Comparison of ENCODE assay signal across 8 cellular contexts in the genomic region with DNA sequence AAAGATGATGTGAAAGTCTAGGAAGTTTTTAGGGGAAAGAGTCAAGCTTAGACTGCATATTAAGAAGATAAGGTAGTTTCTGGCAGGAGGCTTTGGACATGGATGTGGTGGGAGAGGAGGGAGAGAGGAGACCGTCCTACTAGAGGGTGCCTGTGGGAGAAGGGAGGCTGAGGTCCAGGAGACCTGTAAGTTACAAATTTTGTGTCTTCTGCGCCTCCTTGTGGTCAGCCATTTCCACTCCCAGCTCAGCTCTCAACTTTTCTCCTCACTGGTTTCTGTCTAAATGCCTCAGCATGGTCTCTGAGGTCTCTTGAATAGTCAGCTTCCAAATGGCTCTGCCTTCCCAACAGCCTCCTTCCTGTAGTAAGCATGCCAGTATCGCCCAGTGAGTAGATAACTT.
A peak's percentile ranks its signal among the peaks of the same experiment; 100 is the strongest.
DNase-seq lines count a peak whose midpoint lies in the region; ATAC-seq and TF ChIP-seq lines count a peak whose summit lies in the region.

No MANE protein-coding gene starts in this region.

- CTCF ChIA-PET in activated CD8-positive, alpha-beta memory T cell treated with anti-CD3 and anti-CD28 coated beads, Interleukin-2, amount 10 ng/mL, durations not matched to agents 7 days and 5 days (lab: Charles Lee): interaction anchor here (1.3 kb wide), 2 partner anchors 10 to 11 kb away, joined by 3 to 4 read pairs; no protein-coding TSS in a partner anchor

- no peaks in the 10 kb centered on the region for H3K9me3 ChIP-seq in MM.1S (replicated peaks; ENCODE audit: insufficient read depth, low read length)

- peak; percentile 49 for TF ChIP-seq CTCF in MM.1S (IDR thresholded peaks at IDR 0.05; ENCODE audit: low read length)
- TF ChIP-seq CTCF in lower leg skin (IDR thresholded peaks at IDR 0.05): no peak

- intact Hi-C loops in activated T-helper 1 cell treated with anti-CD3 and anti-CD28 coated beads, Interleukin-12 subunit alpha, Interleukin-12 subunit beta, Interleukin-2, Interleukin-4 antibody, amounts not matched to agents 30 ng/mL and 10 ng/mL and 1 ng/mL, durations not matched to agents 14 hours and 24 hours and 36 hours (cut with micrococcal nuclease): loop anchor here (10.0 kb wide), 1 partner anchor 861 kb away; no protein-coding TSS in a partner anchor
- intact Hi-C loops in lower leg skin (cut with DNase I; ENCODE audit: low total_unique reads): no loop called here

- no peaks in the 10 kb centered on the region for H4K20me1 ChIP-seq in MM.1S (ENCODE audit: insufficient read depth, low read length)

- no peak overlapping the region for H3K9ac ChIP-seq in MM.1S (ENCODE audit: low read length)

- H3K4me2 ChIP-seq in MM.1S (ENCODE audit: low read depth, low read length): no peak overlapping the region

- H3K27me3 Mint-ChIP-seq in activated CD8-positive, alpha-beta memory T cell treated with anti-CD3 and anti-CD28 coated beads, Interleukin-2, amount 10 ng/mL, durations not matched to agents 7 days and 5 days: peaks cover 44% of the 10 kb centered on the region
- peaks cover 30% of the 10 kb centered on the region for H3K27me3 Mint-ChIP-seq in activated T-helper 1 cell treated with anti-CD3 and anti-CD28 coated beads, Interleukin-12 subunit alpha, Interleukin-12 subunit beta, Interleukin-2, Interleukin-4 antibody, amounts not matched to agents 30 ng/mL and 10 ng/mL and 1 ng/mL, durations not matched to agents 14 hours and 24 hours and 36 hours (ENCODE audit: insufficient read depth)

- no peaks in the 10 kb centered on the region for H3K4me1 ChIP-seq in MM.1S (ENCODE audit: low read length)

- H3K27ac ChIP-seq in MM.1S (ENCODE audit: low read length): no peak overlapping the region

- peak; percentile 48 for DNase-seq in activated CD8-positive, alpha-beta memory T cell treated with anti-CD3 and anti-CD28 coated beads, Interleukin-2, amount 10 ng/mL, durations not matched to agents 7 days and 5 days
- no peak for DNase-seq in activated CD8-positive, alpha-beta memory T cell treated with anti-CD3 and anti-CD28 coated beads, Interleukin-2, amount 50 U/mL, for 48 hours
- DNase-seq in MM.1S (peak; percentile 36), iPS DF 19.7 (ENCODE audit: low read depth, low spot score) (peak; percentile 69), lower leg skin (ENCODE audit: low spot score in 2 of 2) (no peak), NCI-H187 treated with DMSO at 0.1 percent for 48 hours (lab: John Stamatoyannopoulos, UW) (no peak)
- peak; percentile 10 for DNase-seq in activated T-helper 1 cell treated with anti-CD3 and anti-CD28 coated beads, Interleukin-12 subunit alpha, Interleukin-12 subunit beta, Interleukin-2, Interleukin-4 antibody, amounts not matched to agents 30 ng/mL and 10 ng/mL and 1 ng/mL, durations not matched to agents 14 hours and 24 hours and 36 hours (ENCODE audit: low spot score)
- peak; percentile 35 for DNase-seq in stimulated activated CD8-positive, alpha-beta memory T cell treated with anti-CD3 and anti-CD28 coated beads, Interleukin-4, amount 100 ng/mL, for 48 hours

- H3K9me2 ChIP-seq in MM.1S (replicated peaks; ENCODE audit: insufficient read depth, low read length): no peaks in the 10 kb centered on the region

- no peaks in the 10 kb centered on the region for H3F3A ChIP-seq in MM.1S (ENCODE audit: insufficient read depth, low read length)

- no peak for ATAC-seq in activated CD8-positive, alpha-beta memory T cell treated with anti-CD3 and anti-CD28 coated beads, Interleukin-2, amount 10 ng/mL, durations not matched to agents 7 days and 5 days

- WGBS in lower leg skin, 2 donors: 67 to 80% methylated on average over 3 of the region's 3 CpGs

- H3K9me3 Mint-ChIP-seq in activated CD8-positive, alpha-beta memory T cell treated with anti-CD3 and anti-CD28 coated beads, Interleukin-2, amount 10 ng/mL, durations not matched to agents 7 days and 5 days (ENCODE audit: low read depth): no peaks in the 10 kb centered on the region
- no peaks in the 10 kb centered on the region for H3K9me3 Mint-ChIP-seq in activated T-helper 1 cell treated with anti-CD3 and anti-CD28 coated beads, Interleukin-12 subunit alpha, Interleukin-12 subunit beta, Interleukin-2, Interleukin-4 antibody, amounts not matched to agents 30 ng/mL and 10 ng/mL and 1 ng/mL, durations not matched to agents 14 hours and 24 hours and 36 hours

- H2AFZ ChIP-seq in MM.1S (ENCODE audit: low read length): no peak overlapping the region

- no peak overlapping the region for H3K4me3 Mint-ChIP-seq in activated CD8-positive, alpha-beta memory T cell treated with anti-CD3 and anti-CD28 coated beads, Interleukin-2, amount 10 ng/mL, durations not matched to agents 7 days and 5 days
- no peak overlapping the region for H3K4me3 Mint-ChIP-seq in activated T-helper 1 cell treated with anti-CD3 and anti-CD28 coated beads, Interleukin-12 subunit alpha, Interleukin-12 subunit beta, Interleukin-2, Interleukin-4 antibody, amounts not matched to agents 30 ng/mL and 10 ng/mL and 1 ng/mL, durations not matched to agents 14 hours and 24 hours and 36 hours

- H3K36me3 ChIP-seq in MM.1S (replicated peaks; ENCODE audit: insufficient read depth, low read length): no peaks in the 10 kb centered on the region

- H3K36me3 Mint-ChIP-seq in activated CD8-positive, alpha-beta memory T cell treated with anti-CD3 and anti-CD28 coated beads, Interleukin-2, amount 10 ng/mL, durations not matched to agents 7 days and 5 days: no peaks in the 10 kb centered on the region
- no peaks in the 10 kb centered on the region for H3K36me3 Mint-ChIP-seq in activated T-helper 1 cell treated with anti-CD3 and anti-CD28 coated beads, Interleukin-12 subunit alpha, Interleukin-12 subunit beta, Interleukin-2, Interleukin-4 antibody, amounts not matched to agents 30 ng/mL and 10 ng/mL and 1 ng/mL, durations not matched to agents 14 hours and 24 hours and 36 hours (ENCODE audit: low read depth)

- no peaks in the 10 kb centered on the region for H3K27me3 ChIP-seq in MM.1S (replicated peaks; ENCODE audit: insufficient read depth, low read length)

- TF ChIP-seq POLR2A in lower leg skin (IDR thresholded peaks at IDR 0.05): no peak

- H3K4me3 ChIP-seq in MM.1S (ENCODE audit: low read length) (no peak overlapping the region), lower leg skin (ENCODE audit: low read depth, poor library complexity, severe bottlenecking) (no peak overlapping the region)

- H3K79me2 ChIP-seq in MM.1S (ENCODE audit: low read length): no peaks in the 10 kb centered on the region

- no peak overlapping the region for H3K27ac Mint-ChIP-seq in activated CD8-positive, alpha-beta memory T cell treated with anti-CD3 and anti-CD28 coated beads, Interleukin-2, amount 10 ng/mL, durations not matched to agents 7 days and 5 days
- no peak overlapping the region for H3K27ac Mint-ChIP-seq in activated T-helper 1 cell treated with anti-CD3 and anti-CD28 coated beads, Interleukin-12 subunit alpha, Interleukin-12 subunit beta, Interleukin-2, Interleukin-4 antibody, amounts not matched to agents 30 ng/mL and 10 ng/mL and 1 ng/mL, durations not matched to agents 14 hours and 24 hours and 36 hours

- peaks cover 2% of the 10 kb centered on the region for H3K4me1 Mint-ChIP-seq in activated CD8-positive, alpha-beta memory T cell treated with anti-CD3 and anti-CD28 coated beads, Interleukin-2, amount 10 ng/mL, durations not matched to agents 7 days and 5 days
- H3K4me1 Mint-ChIP-seq in activated T-helper 1 cell treated with anti-CD3 and anti-CD28 coated beads, Interleukin-12 subunit alpha, Interleukin-12 subunit beta, Interleukin-2, Interleukin-4 antibody, amounts not matched to agents 30 ng/mL and 10 ng/mL and 1 ng/mL, durations not matched to agents 14 hours and 24 hours and 36 hours (ENCODE audit: low read depth): no peaks in the 10 kb centered on the region

Comparison
In these comparisons a context has a peak if more than half of its experiments do, and no peak if none do; other contexts are left out.
1. DNase-seq: peak in activated CD8-positive, alpha-beta memory T cell treated with anti-CD3 and anti-CD28 coated beads, Interleukin-2, amount 10 ng/mL, durations not matched to agents 7 days and 5 days (single experiment), MM.1S (single experiment), activated T-helper 1 cell treated with anti-CD3 and anti-CD28 coated beads, Interleukin-12 subunit alpha, Interleukin-12 subunit beta, Interleukin-2, Interleukin-4 antibody, amounts not matched to agents 30 ng/mL and 10 ng/mL and 1 ng/mL, durations not matched to agents 14 hours and 24 hours and 36 hours (single experiment), iPS DF 19.7 (single experiment) and stimulated activated CD8-positive, alpha-beta memory T cell treated with anti-CD3 and anti-CD28 coated beads, Interleukin-4, amount 100 ng/mL, for 48 hours (single experiment); none in activated CD8-positive, alpha-beta memory T cell treated with anti-CD3 and anti-CD28 coated beads, Interleukin-2, amount 50 U/mL, for 48 hours (single experiment), lower leg skin (0 of 2) and NCI-H187 treated with DMSO at 0.1 percent for 48 hours (single experiment).